9 cellular contexts compared by ENCODE assay signal in the genomic region with DNA sequence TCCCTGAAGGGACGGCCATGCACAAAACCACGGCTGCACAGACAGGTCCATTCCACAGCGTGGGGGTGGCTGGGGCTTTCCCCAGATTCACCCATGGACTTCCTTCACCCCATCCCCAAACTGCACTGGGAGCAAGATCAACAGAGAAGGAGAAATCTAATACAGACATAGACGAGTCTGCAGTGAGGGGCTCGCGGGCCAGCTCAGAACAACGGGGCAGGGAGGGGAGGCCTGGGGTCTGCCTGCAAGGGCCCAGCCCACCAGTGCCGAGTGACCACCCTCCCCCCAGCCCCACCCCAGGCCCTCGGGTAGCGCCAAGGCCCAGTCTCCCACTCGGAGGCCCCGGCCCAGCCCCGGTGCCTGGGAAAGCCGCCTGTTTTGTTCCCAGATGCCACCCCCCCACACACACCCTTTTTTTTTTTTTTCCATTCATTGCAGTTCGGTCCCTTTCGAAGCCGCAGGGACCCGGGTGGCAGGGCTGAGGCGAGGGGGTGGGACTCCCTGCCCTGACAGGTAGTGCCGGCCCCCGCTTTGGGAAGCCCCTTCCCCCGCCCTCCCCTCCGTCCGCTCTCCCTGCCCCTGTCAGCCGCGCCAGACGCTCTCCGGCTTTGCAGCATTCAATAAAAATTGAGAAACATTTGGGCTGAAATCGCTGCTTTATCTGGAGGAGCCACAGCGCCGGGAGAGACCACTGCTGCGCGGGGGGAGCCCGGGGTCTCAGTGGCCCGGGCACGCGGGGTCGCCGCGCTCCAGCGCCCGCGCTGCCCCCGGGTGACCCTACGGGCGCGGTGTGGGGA. TPM values are rescaled to one million over a fixed set of nuclear protein-coding genes. Genes with fewer than 3 reads are reported as not detected.
DNase-seq lines count a peak whose midpoint lies in the region; ATAC-seq and TF ChIP-seq lines count a peak whose summit lies in the region.
"Had no signal": no experiment of that assay in that cellular context is flagged by ENCODE, and none has a peak within 500 bp of the region (broad histone marks: within the 10 kb centered on the region; RNA-seq: fewer than 3 reads in every experiment).

No MANE protein-coding gene starts in this region.

- WGBS in mesendoderm (ENCODE audit: extremely low coverage, insufficient coverage, low lambda C conversion rate): no CpG with 5 or more reads among the region's 47 CpGs
- 4 to 7% methylated on average over 26 to 47 of the region's 47 CpGs for WGBS in testis, 2 donors

- H4K8ac ChIP-seq in mesendoderm (ENCODE audit: low read depth, low read length): no peak overlapping the region

- H3K4me3 ChIP-seq in mesendoderm (ENCODE audit: low read length): no peak overlapping the region
- H3K4me3 ChIP-seq in testis: peak overlapping the region; percentile 34

- no peak for TF ChIP-seq CTCF in testis (IDR thresholded peaks at IDR 0.05)

- peak overlapping the region; percentile 71 to 77 for H3K4me3 Mint-ChIP-seq in effector memory CD8-positive, alpha-beta T cell

- H2AK5ac ChIP-seq in mesendoderm (ENCODE audit: low read length): no peak overlapping the region

- intact Hi-C loops in testis (cut with DNase I; ENCODE audit: low total_unique reads): loop anchor here (5.0 kb wide), 1 partner anchor 182 kb away; no protein-coding TSS in a partner anchor

- no peak overlapping the region for H3K4ac ChIP-seq in mesendoderm (ENCODE audit: low read depth, low read length)

- peak; percentile 19 for ATAC-seq in effector memory CD8-positive, alpha-beta T cell (replicated peaks)
- no peak for ATAC-seq in GM19455 (IDR thresholded peaks at IDR 0.05; ENCODE audit: unreplicated experiment)

- H3K9ac ChIP-seq in mesendoderm (ENCODE audit: low read length): peak overlapping the region; percentile 25

- H3K79me2 ChIP-seq in mesendoderm (ENCODE audit: control insufficient read depth, insufficient read depth, low read length): no peaks in the 10 kb centered on the region

- H3K18ac ChIP-seq in mesendoderm (ENCODE audit: low read length): peak overlapping the region; percentile 85

- H3K56ac ChIP-seq in mesendoderm (ENCODE audit: low read length): peak overlapping the region; percentile 1

- H3K27me3 Mint-ChIP-seq in effector memory CD8-positive, alpha-beta T cell: peaks cover 59 to 72% of the 10 kb centered on the region in 2 donors

- H3K27ac ChIP-seq in mesendoderm (ENCODE audit: low read depth, low read length) (no peak overlapping the region), testis (no peak overlapping the region)

- H3K4me2 ChIP-seq in mesendoderm (ENCODE audit: low read length): no peak overlapping the region

- no peaks in the 10 kb centered on the region for H3K9me3 Mint-ChIP-seq in effector memory CD8-positive, alpha-beta T cell

- H2BK120ac ChIP-seq in mesendoderm (ENCODE audit: low read depth, low read length): peak overlapping the region; percentile 19

- H3K27me3 ChIP-seq in mesendoderm (ENCODE audit: insufficient read depth, low read length, poor library complexity) (peaks cover 11% of the 10 kb centered on the region), testis (no peaks in the 10 kb centered on the region)

- peaks cover 0 to 5% of the 10 kb centered on the region in 2 donors for H3K4me1 Mint-ChIP-seq in effector memory CD8-positive, alpha-beta T cell (ENCODE audit: low read depth in 2 of 2)

- H3K27ac Mint-ChIP-seq in effector memory CD8-positive, alpha-beta T cell: no peak overlapping the region

- H3K4me1 ChIP-seq in mesendoderm (ENCODE audit: control insufficient read depth, low read depth, low read length) (no peaks in the 10 kb centered on the region), testis (peaks cover 7% of the 10 kb centered on the region)

- TF ChIP-seq POLR2A in testis (IDR thresholded peaks at IDR 0.05): no peak

- H3K36me3 Mint-ChIP-seq in effector memory CD8-positive, alpha-beta T cell (ENCODE audit: insufficient read depth): no peaks in the 10 kb centered on the region

- H3K79me1 ChIP-seq in mesendoderm (ENCODE audit: low read length): no peaks in the 10 kb centered on the region

- H2BK5ac ChIP-seq in mesendoderm (ENCODE audit: low read length): no peak overlapping the region

- no peaks in the 10 kb centered on the region for H3K36me3 ChIP-seq in mesendoderm (ENCODE audit: control insufficient read depth, insufficient read depth, low read length)
- no peaks in the 10 kb centered on the region for H3K36me3 ChIP-seq in testis (ENCODE audit: low read depth, missing control alignments)

- peak; percentile 73 for DNase-seq in Daoy (ENCODE audit: low read depth)
- DNase-seq in Kasumi-1 (lab: John Stamatoyannopoulos, UW): peak; percentile 21 to 45
- DNase-seq in T1000 (lab: John Stamatoyannopoulos, UW): peak; percentile 55
- DNase-seq in effector memory CD8-positive, alpha-beta T cell: no peak
- DNase-seq in mesendoderm: peak; percentile 61
- peak; percentile 70 for DNase-seq in testis
- no peak for DNase-seq in activated gamma-delta T cell treated with Interleukin-2 at 50 U/mL for 16 hours

- H2BK15ac ChIP-seq in mesendoderm (replicated peaks; ENCODE audit: low read depth): no peak overlapping the region

- H3K9me3 ChIP-seq in testis: no peaks in the 10 kb centered on the region

- H3K23ac ChIP-seq in mesendoderm (ENCODE audit: low read length): no peak overlapping the region

- no peak overlapping the region for H4K5ac ChIP-seq in mesendoderm (ENCODE audit: low read length)

RNA-seq across cellular contexts. Expression of a gene that starts 0.6 kb away (rescaled TPM):
- total RNA-seq in Daoy (2014; rRNA removed; shearing (Covaris generic)): 80.0 and 94.2 TPM in 2 replicates
- 5.6 TPM for polyA plus RNA-seq in mesendoderm (2013, experiment 1 of 2)
- 6.2 TPM for polyA plus RNA-seq in mesendoderm (2013, experiment 2 of 2)
- 1 to 10 TPM; 7.7 to 9.4 TPM for total RNA-seq in testis
- 8.2 TPM for polyA plus RNA-seq in testis (ENCODE audit: insufficient read depth, low read depth, low replicate concordance)
- total RNA-seq: T-helper 2 cell treated with Interferon-gamma antibody and Interleukin-4, amounts not matched to agents 100 ng/mL and 5 ng/mL, for 36 hours had no signal

RNA-seq across cellular contexts. Expression of a gene that starts 57.1 kb away (rescaled TPM):
- total RNA-seq in Daoy (2014; rRNA removed; shearing (Covaris generic)): not detected in 2 replicates
- polyA plus RNA-seq in mesendoderm (2013, experiment 1 of 2): not detected
- polyA plus RNA-seq in mesendoderm (2013, experiment 2 of 2): not detected
- total RNA-seq in testis: 10 to 100 TPM; 16.8 to 66.0 TPM
- 155 TPM for polyA plus RNA-seq in testis (ENCODE audit: insufficient read depth, low read depth, low replicate concordance)
- total RNA-seq: T-helper 2 cell treated with Interferon-gamma antibody and Interleukin-4, amounts not matched to agents 100 ng/mL and 5 ng/mL, for 36 hours had no signal

Comparison
In these comparisons a context has a peak if more than half of its experiments do, and no peak if none do; other contexts are left out.
1. DNase-seq: peak in Daoy (single experiment), Kasumi-1 (2 of 2), T1000 (single experiment), mesendoderm (single experiment) and testis (single experiment); none in effector memory CD8-positive, alpha-beta T cell (0 of 3) and activated gamma-delta T cell treated with Interleukin-2 at 50 U/mL for 16 hours (single experiment).
2. RNA of a gene that starts 57.1 kb away (total RNA-seq): 16.8 to 66.0 TPM in testis; not detected in Daoy; every median in the first group is over 10 times any median in the second.